Comparison of ENCODE assay signal across 8 cellular contexts in genomic region chr1:31955917-31956736, GRCh38. TPM values are rescaled to one million over a fixed set of nuclear protein-coding genes. Genes with fewer than 3 reads are reported as not detected.
DNase-seq lines count a peak whose midpoint lies in the region; ATAC-seq and TF ChIP-seq lines count a peak whose summit lies in the region.

No MANE protein-coding gene starts in this region.

- H3K4me1 ChIP-seq in heart left ventricle, result peaks cover 10 to 93% (median 34%) of the 10 kb centered on the region in 12 donors

- no peaks in the 10 kb centered on the region for H3K36me3 Mint-ChIP-seq in activated naive CD8-positive, alpha-beta T cell

- H3K27me3 Mint-ChIP-seq in activated naive CD8-positive, alpha-beta T cell, result no peaks in the 10 kb centered on the region

- no peaks in the 10 kb centered on the region for H3K9me3 ChIP-seq in heart left ventricle

- ATAC-seq in HG03139 (IDR thresholded peaks at IDR 0.05; ENCODE audit: unreplicated experiment) (peak; percentile 64), heart left ventricle (peak in 3 of 4 donors; percentile 51 to 53 (median 53))

- peak overlapping the region; percentile 61 for H3K4me3 Mint-ChIP-seq in activated naive CD8-positive, alpha-beta T cell

- H3K27ac ChIP-seq in heart left ventricle, result peak overlapping the region; percentile 89 to 94 (median 91)

- H3K4me3 ChIP-seq in heart left ventricle (no peak overlapping the region), retinal pigment epithelial cell (ENCODE audit: low read length) (no peak overlapping the region)

- no peaks in the 10 kb centered on the region for H3K36me3 ChIP-seq in heart left ventricle

- peak overlapping the region; percentile 86 for H3K27ac Mint-ChIP-seq in activated naive CD8-positive, alpha-beta T cell

- no peaks in the 10 kb centered on the region for H3K27me3 ChIP-seq in heart left ventricle

- TF ChIP-seq POLR2A in heart left ventricle (IDR thresholded peaks at IDR 0.05), result peak in 1 of 2 donors; percentile 49

- peak; percentile 49 for DNase-seq in NCI-H2196 (lab: John Stamatoyannopoulos, UW; ENCODE audit: unreplicated experiment)
- DNase-seq in NCI-H2196 treated with DMSO at 0.1 percent for 48 hours (lab: John Stamatoyannopoulos, UW; ENCODE audit: unreplicated experiment), result no peak
- peak; percentile 94 for DNase-seq in SKM-1 (lab: John Stamatoyannopoulos, UW; ENCODE audit: unreplicated experiment)
- DNase-seq in heart left ventricle, result peak; percentile 74 to 78 (median 76)
- DNase-seq in retinal pigment epithelial cell (ENCODE audit: low read depth), result peak; percentile 97
- no peak for DNase-seq in NCI-H446 treated with DMSO at 0.1 percent for 48 hours (lab: John Stamatoyannopoulos, UW)

- intact Hi-C loops in heart left ventricle (cut with DNase I), result no loop called here

- H3K9me3 Mint-ChIP-seq in activated naive CD8-positive, alpha-beta T cell (ENCODE audit: low read depth), result no peaks in the 10 kb centered on the region

- peak in 5 of 12 donors; percentile 19 to 41 (median 24) for TF ChIP-seq CTCF in heart left ventricle (IDR thresholded peaks at IDR 0.05)
- peak; percentile 62 for TF ChIP-seq CTCF in retinal pigment epithelial cell (conservative IDR thresholded peaks at IDR 0.05; ENCODE audit: low read depth, low read length)

- peaks cover 61% of the 10 kb centered on the region for H3K4me1 Mint-ChIP-seq in activated naive CD8-positive, alpha-beta T cell (ENCODE audit: low read depth)

- 63 to 68% (median 65%) methylated on average over 11 of the region's 11 CpGs for WGBS in heart left ventricle, 4 donors

RNA-seq across cellular contexts. Expression of gene PTP4A2, which starts 18.0 kb away (rescaled TPM):
- total RNA-seq in heart left ventricle, result 100 to 1,000 TPM; 217 to 354 (median 242) TPM
- 100 to 1,000 TPM in 1 of 2 donors, 10 to 100 TPM in 1; 74.4 to 290 TPM for polyA plus RNA-seq in heart left ventricle

RNA-seq across cellular contexts. Expression of gene KHDRBS1, which starts 57.5 kb away (rescaled TPM):
- 10 to 100 TPM; 45.2 to 79.3 (median 68.5) TPM for total RNA-seq in heart left ventricle
- polyA plus RNA-seq in heart left ventricle, result 10 to 100 TPM; 33.0 to 58.6 TPM

Comparison
In these comparisons a context has a peak if more than half of its experiments do, and no peak if none do; other contexts are left out.
1. DNase-seq: peak in NCI-H2196 (single experiment), SKM-1 (single experiment), heart left ventricle (5 of 5) and retinal pigment epithelial cell (single experiment); none in NCI-H2196 treated with DMSO at 0.1 percent for 48 hours (single experiment) and NCI-H446 treated with DMSO at 0.1 percent for 48 hours (single experiment).